In the genomic region with DNA sequence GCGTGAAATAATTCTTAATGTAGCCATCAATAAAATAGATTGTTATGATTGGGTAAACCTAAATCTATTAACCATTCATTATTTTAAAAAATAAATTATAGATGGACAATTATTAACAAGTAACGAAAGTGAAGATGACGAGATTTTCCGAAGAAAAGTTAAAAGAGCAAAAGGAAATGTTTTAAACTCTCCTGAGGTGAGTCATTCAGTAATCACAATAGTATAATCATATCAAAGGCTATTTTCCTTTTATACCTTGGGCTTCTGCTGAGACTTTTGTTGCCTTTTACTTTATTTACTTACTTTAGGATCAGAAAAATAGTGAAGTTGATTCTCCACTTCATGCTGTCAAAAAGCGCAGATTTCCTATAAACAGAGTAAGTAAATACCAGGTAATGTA, we compare ENCODE assay signal across 17 cellular contexts. TPM values are rescaled to one million over a fixed set of nuclear protein-coding genes. Genes with fewer than 3 reads are reported as not detected.
DNase-seq lines count a peak whose midpoint lies in the region; ATAC-seq, FAIRE-seq and TF ChIP-seq lines count a peak whose summit lies in the region.
"Had no signal": no experiment of that assay in that cellular context is flagged by ENCODE, and none has a peak within 500 bp of the region (broad histone marks: within the 10 kb centered on the region; RNA-seq: fewer than 3 reads in every experiment).

No MANE protein-coding gene starts in this region.

- POLR2A ChIA-PET in IMR-90 (lab: Charles Lee; ENCODE audit: unreplicated experiment): no interaction called here

- H4K91ac ChIP-seq in IMR-90 (ENCODE audit: insufficient read depth, low read depth, low read length): no peak overlapping the region

- H3K23ac ChIP-seq in IMR-90 (ENCODE audit: low read depth, low read length): no peak overlapping the region

- dilution Hi-C loops in IMR-90 (cut with HindIII; ENCODE audit: low sequenced_read_pairs, unreplicated experiment): no loop called here

- TF ChIP-seq CTCF in IMR-90 (conservative IDR thresholded peaks at IDR 0.05; ENCODE audit: low read depth, low read length) (no peak), brain microvascular endothelial cell (IDR thresholded peaks at IDR 0.05; ENCODE audit: low read depth, low read length, missing control alignments) (no peak), tibial artery (IDR thresholded peaks at IDR 0.05) (no peak)

- FAIRE-seq in G401.6 (lab: Jason Lieb, UNC): peak; percentile 53
- FAIRE-seq in frontal cortex (lab: Jason Lieb, UNC): no peak

- H3K56ac ChIP-seq in IMR-90 (ENCODE audit: extremely low read depth, insufficient read depth, low read length): no peak overlapping the region

- H3K9me1 ChIP-seq in IMR-90 (ENCODE audit: insufficient read depth, low read length): peaks cover 3% of the 10 kb centered on the region; the same call in 1 of the 2 replicates

- no peak overlapping the region for H2AFZ ChIP-seq in IMR-90 (replicated peaks; ENCODE audit: low read length, poor library complexity)

- in situ Hi-C loops in IMR-90 (cut with MboI; ENCODE audit: low sequenced_read_pairs) (no loop called here), brain microvascular endothelial cell (cut with HindIII; ENCODE audit: low pct_ligation_motif_present, low sequenced_read_pairs) (no loop called here)

- CTCF ChIA-PET in IMR-90 (lab: Yijun Ruan, JAX): interaction anchor here (1.4 kb wide), 1 partner anchor 24 kb away, joined by 3 read pairs; no protein-coding TSS in a partner anchor

- H3K4me3 ChIP-seq in IMR-90 (ENCODE audit: insufficient read depth, low read depth, low read length): no peak overlapping the region
- no peak overlapping the region for H3K4me3 ChIP-seq in brain microvascular endothelial cell (ENCODE audit: low read depth, low read length)
- H3K4me3 ChIP-seq in tibial artery: no peak overlapping the region
- H3K4me3 ChIP-seq: MG63, Peyer's patch had no signal

- intact Hi-C loops in IMR-90 (cut with micrococcal nuclease) (no loop called here), tibial artery (cut with DNase I; ENCODE audit: low total_unique reads) (no loop called here)

- BruUV-seq in IMR-90 (replicated peaks; lab: Mats Ljungman, UMichigan): no TSS peak

- H4K5ac ChIP-seq in IMR-90 (ENCODE audit: low read depth, low read length): no peak overlapping the region

- H3K4me1 ChIP-seq in IMR-90 (ENCODE audit: control insufficient read depth, insufficient read depth, low read length) (no peaks in the 10 kb centered on the region), tibial artery (no peaks in the 10 kb centered on the region)
- H3K4me1 ChIP-seq: Peyer's patch had no signal

- WGBS in IMR-90 (ENCODE audit: extremely low coverage in 2 of 2, insufficient read length in 1 of 2), 2 experiments: no CpG with 5 or more reads among the region's 5 CpGs

- no peak overlapping the region for H3K18ac ChIP-seq in IMR-90 (ENCODE audit: low read depth, low read length)

- H2BK15ac ChIP-seq in IMR-90 (ENCODE audit: low read depth, low read length): no peak overlapping the region

- no peak overlapping the region for H3K14ac ChIP-seq in IMR-90 (replicated peaks; ENCODE audit: low read depth, low read length)

- no peaks in the 10 kb centered on the region for H3K27me3 ChIP-seq in IMR-90 (ENCODE audit: control insufficient read depth, insufficient read depth, low read length)
- no peaks in the 10 kb centered on the region for H3K27me3 ChIP-seq in brain microvascular endothelial cell (replicated peaks)
- H3K27me3 ChIP-seq in tibial artery: no peaks in the 10 kb centered on the region
- H3K27me3 ChIP-seq: MG63, Peyer's patch had no signal

- TF ChIP-seq POLR2A in IMR-90 (IDR thresholded peaks at IDR 0.05; ENCODE audit: low read depth, low read length): no peak

- no peak overlapping the region for H4K8ac ChIP-seq in IMR-90 (ENCODE audit: low read depth in 2 of 2, low read length in 2 of 2)

- no peak overlapping the region for H2BK5ac ChIP-seq in IMR-90 (ENCODE audit: low read depth, low read length, poor library complexity, severe bottlenecking)

- DNase-seq in IMR-90 (peak; percentile 6), brain microvascular endothelial cell (no peak), lung microvascular endothelial cell (ENCODE audit: low read depth in 2 of 2) (peak; percentile 14 to 52), tibial artery (no peak), middle frontal gyrus (ENCODE audit: extremely low spot score, low spot score) (no peak), frontal cortex (ENCODE audit: low spot score in 2 of 2) (no peak)
- DNase-seq: CD4-positive, alpha-beta T cell; MG63; NCI-H1092 treated with DMSO at 0.1 percent for 48 hours; NCI-H1694; NCI-H510A treated with DMSO at 0.1 percent for 48 hours; NCI-H82; Peyer's patch; SHP77 had no signal

- no peaks in the 10 kb centered on the region for H3K36me3 ChIP-seq in IMR-90 (ENCODE audit: control insufficient read depth, insufficient read depth, low read length)
- no peaks in the 10 kb centered on the region for H3K36me3 ChIP-seq in brain microvascular endothelial cell (replicated peaks)
- peaks cover 0 to 8% (median 0%) of the 10 kb centered on the region in 3 donors for H3K36me3 ChIP-seq in tibial artery
- H3K36me3 ChIP-seq: MG63, Peyer's patch had no signal

- no peak overlapping the region for H2BK120ac ChIP-seq in IMR-90 (ENCODE audit: low read depth, low read length)

- no peak overlapping the region for H2BK20ac ChIP-seq in IMR-90 (ENCODE audit: low read depth, low read length)

- TF ChIP-seq RAD21 in IMR-90 (IDR thresholded peaks at IDR 0.05; ENCODE audit: low read length): no peak

- H2AK9ac ChIP-seq in IMR-90 (replicated peaks; ENCODE audit: low read depth, low read length, poor library complexity): no peak overlapping the region

- ATAC-seq in IMR-90 (ENCODE audit: low read depth) (no peak), HG03039 (IDR thresholded peaks at IDR 0.05; ENCODE audit: unreplicated experiment) (no peak)
- ATAC-seq: HCT116 had no signal

- no peak overlapping the region for H3K4ac ChIP-seq in IMR-90 (ENCODE audit: low read depth, low read length)

- no peaks in the 10 kb centered on the region for H4K20me1 ChIP-seq in IMR-90 (ENCODE audit: insufficient read depth, low read length)

- H3K79me1 ChIP-seq in IMR-90 (ENCODE audit: low read depth in 1 of 2, low read length in 2 of 2): no peaks in the 10 kb centered on the region

- no peak overlapping the region for H2AK5ac ChIP-seq in IMR-90 (ENCODE audit: low read depth, low read length)

- H3K9me3 ChIP-seq in IMR-90 (ENCODE audit: control insufficient read depth, insufficient read depth, low read length): no peaks in the 10 kb centered on the region
- no peaks in the 10 kb centered on the region for H3K9me3 ChIP-seq in tibial artery
- H3K9me3 ChIP-seq: MG63, Peyer's patch had no signal

- no peak overlapping the region for H3K9ac ChIP-seq in IMR-90 (ENCODE audit: low read depth, low read length)

- no peak overlapping the region for H3K4me2 ChIP-seq in IMR-90 (ENCODE audit: low read depth, low read length)

- H3K27ac ChIP-seq in IMR-90 (ENCODE audit: insufficient read depth, low read length) (no peak overlapping the region), brain microvascular endothelial cell (peak overlapping the region; percentile 52), tibial artery (no peak overlapping the region)
- H3K27ac ChIP-seq: Peyer's patch had no signal

TF ChIP-seq in IMR-90, 13 proteins besides CTCF, POLR2A, EP300 and RAD21:
- TF ChIP-seq MXI1 (IDR thresholded peaks at IDR 0.05; ENCODE audit: borderline replicate concordance, low read depth, low read length) (no peak), BHLHE40 (IDR thresholded peaks at IDR 0.05; ENCODE audit: low read depth, low read length) (no peak), MAZ (IDR thresholded peaks at IDR 0.05; ENCODE audit: borderline replicate concordance, low read depth, low read length) (no peak), CEBPB (IDR thresholded peaks at IDR 0.05; ENCODE audit: low read depth, low read length) (no peak), RCOR1 (IDR thresholded peaks at IDR 0.05; ENCODE audit: insufficient replicate concordance, low read length) (no peak), SMC3 (IDR thresholded peaks at IDR 0.05; ENCODE audit: low read depth, low read length) (no peak), NFE2L2 (IDR thresholded peaks at IDR 0.05; ENCODE audit: low read depth, low read length) (no peak), CHD1 (IDR thresholded peaks at IDR 0.05; ENCODE audit: low read depth, low read length) (no peak), ELK1 (IDR thresholded peaks at IDR 0.05; ENCODE audit: borderline replicate concordance, low read depth, low read length) (no peak), RFX5 (IDR thresholded peaks at IDR 0.05; ENCODE audit: low read depth, low read length) (no peak), FOS (IDR thresholded peaks at IDR 0.05; ENCODE audit: low read depth, low read length) (no peak), MAFK (IDR thresholded peaks at IDR 0.05; ENCODE audit: low read depth, low read length) (no peak)
- TF ChIP-seq, protein P1, sequence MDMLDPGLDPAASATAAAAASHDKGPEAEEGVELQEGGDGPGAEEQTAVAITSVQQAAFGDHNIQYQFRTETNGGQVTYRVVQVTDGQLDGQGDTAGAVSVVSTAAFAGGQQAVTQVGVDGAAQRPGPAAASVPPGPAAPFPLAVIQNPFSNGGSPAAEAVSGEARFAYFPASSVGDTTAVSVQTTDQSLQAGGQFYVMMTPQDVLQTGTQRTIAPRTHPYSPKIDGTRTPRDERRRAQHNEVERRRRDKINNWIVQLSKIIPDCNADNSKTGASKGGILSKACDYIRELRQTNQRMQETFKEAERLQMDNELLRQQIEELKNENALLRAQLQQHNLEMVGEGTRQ (IDR thresholded peaks at IDR 0.05; ENCODE audit: low read depth, low read length): no peak

RNA-seq across cellular contexts. Expression of gene FANCM, which starts 45.6 kb away (rescaled TPM):
- total RNA-seq in IMR-90 (2012; rRNA removed) (7.0 and 10.3 TPM in 2 replicates), lung microvascular endothelial cell (6.3 and 6.5 TPM in 2 replicates), frontal cortex (10.6 TPM)
- polyA plus RNA-seq in IMR-90 (2012; rRNA removed): 1.7 TPM in 2 replicates
- 0.55 and 0.57 TPM in 2 replicates for polyA plus RNA-seq in IMR-90 (2012; cell fraction: cytosol; rRNA removed)
- polyA plus RNA-seq in IMR-90 (2012; cell fraction: nucleus; rRNA removed; ENCODE audit: low replicate concordance): 1.1 and 2.7 TPM in 2 replicates

RNA-seq across cellular contexts. Expression of gene FKBP3, which starts 47.0 kb away (rescaled TPM):
- 8.6 and 31.1 TPM in 2 replicates for total RNA-seq in IMR-90 (2012; rRNA removed)
- polyA plus RNA-seq in IMR-90 (2012; rRNA removed): 40.2 and 45.3 TPM in 2 replicates
- 3.9 and 7.7 TPM in 2 replicates for polyA plus RNA-seq in IMR-90 (2012; cell fraction: cytosol; rRNA removed)
- polyA plus RNA-seq in IMR-90 (2012; cell fraction: nucleus; rRNA removed; ENCODE audit: low replicate concordance): 2.7 and 24.7 TPM in 2 replicates
- 19.8 and 20.0 TPM in 2 replicates for total RNA-seq in lung microvascular endothelial cell
- 122 TPM for total RNA-seq in frontal cortex

Comparison
In these comparisons a context has a peak if more than half of its experiments do, and no peak if none do; other contexts are left out.
1. DNase-seq: peak in IMR-90 (single experiment) and lung microvascular endothelial cell (2 of 2); none in brain microvascular endothelial cell (single experiment), tibial artery (0 of 2), middle frontal gyrus (single experiment) and frontal cortex (0 of 2).